Comparison of ENCODE assay signal across 26 cellular contexts in the genomic region with DNA sequence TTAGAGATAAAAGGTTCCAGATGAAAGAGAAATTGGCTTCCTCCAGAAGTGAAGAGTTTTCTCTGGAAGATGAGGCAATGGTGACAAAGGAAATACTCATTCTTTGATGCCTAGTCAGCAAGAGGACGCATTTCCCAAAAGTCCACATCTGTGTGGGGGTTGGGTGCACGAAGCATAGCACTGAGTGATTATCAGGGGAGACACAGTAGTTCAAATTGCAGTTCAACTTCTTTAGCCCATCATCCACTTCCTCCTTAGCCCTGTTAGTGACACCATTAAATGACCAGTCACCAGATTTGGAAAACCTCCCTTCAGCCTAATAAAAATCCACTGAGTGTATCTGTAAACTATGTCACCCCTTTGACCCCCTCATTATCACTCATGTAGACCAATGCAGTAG.
DNase-seq lines count a peak whose midpoint lies in the region; ATAC-seq and TF ChIP-seq lines count a peak whose summit lies in the region.
"Had no signal": no experiment of that assay in that cellular context is flagged by ENCODE, and none has a peak within 500 bp of the region (broad histone marks: within the 10 kb centered on the region; RNA-seq: fewer than 3 reads in every experiment).

No MANE protein-coding gene starts in this region.

- CTCF ChIA-PET in BJ (lab: Yijun Ruan, JAX): no interaction called here

- H3K27ac ChIP-seq in GM23338 (ENCODE audit: low read depth) (no peak overlapping the region), RWPE2 (ENCODE audit: poor library complexity, severe bottlenecking) (peak overlapping the region; percentile 46)
- H3K27ac ChIP-seq: dorsolateral prefrontal cortex, heart left ventricle, KMS-11, RWPE1, sigmoid colon, SK-N-MC had no signal

- H3K27me3 Mint-ChIP-seq in GM23338 (ENCODE audit: insufficient read depth, low read depth, poor library complexity): no peaks in the 10 kb centered on the region

- POLR2A ChIA-PET in BJ (lab: Charles Lee): no interaction called here

- H3K4me1 Mint-ChIP-seq in GM23338: peaks cover 9% of the 10 kb centered on the region; the same call in 2 of the 3 replicates
- H3K4me1 Mint-ChIP-seq: activated naive CD8-positive, alpha-beta T cell treated with anti-CD3 and anti-CD28 coated beads for 36 hours; central memory CD8-positive, alpha-beta T cell had no signal

- DNase-seq in BJ (ENCODE audit: low read depth): peak; percentile 38
- no peak for DNase-seq in GM23338 (ENCODE audit: low spot score)
- DNase-seq in RWPE2 (ENCODE audit: low spot score): no peak
- peak; percentile 20 for DNase-seq in iris pigment epithelial cell (ENCODE audit: low read depth)
- no peak for DNase-seq in NCI-H2029 (lab: John Stamatoyannopoulos, UW)
- DNase-seq in stimulated activated naive CD4-positive, alpha-beta T cell treated with Interleukin-2 at 50 U/mL for 16 hours (lab: John Stamatoyannopoulos, UW): no peak
- DNase-seq in NCI-H2171 treated with DMSO at 0.1 percent for 48 hours (lab: John Stamatoyannopoulos, UW): no peak
- DNase-seq: activated CD4-positive, alpha-beta T cell treated with anti-CD3 and anti-CD28 coated beads, Interleukin-2, amount 10 ng/mL, durations not matched to agents 7 days and 5 days; activated CD8-positive, alpha-beta memory T cell treated with anti-CD3 and anti-CD28 coated beads, Interleukin-2, amount 10 ng/mL, durations not matched to agents 7 days and 5 days; activated naive CD8-positive, alpha-beta T cell treated with anti-CD3 and anti-CD28 coated beads for 36 hours; DMS79; dorsolateral prefrontal cortex; heart left ventricle; MV-4-11; NCI-H187; NCI-H526 treated with DMSO at 0.1 percent for 48 hours; posterior cingulate gyrus; sigmoid colon; stimulated activated naive CD8-positive, alpha-beta T cell treated with anti-CD3 and anti-CD28 coated beads, Interleukin-15, Interleukin-2, amounts not matched to agents 100 U/mL and 50 U/mL, for 24 hours had no signal

- H3K36me3 ChIP-seq in BJ (ENCODE audit: control insufficient read depth, insufficient read depth, low read length): no peaks in the 10 kb centered on the region
- no peaks in the 10 kb centered on the region for H3K36me3 ChIP-seq in GM23338 (ENCODE audit: insufficient read depth)
- H3K36me3 ChIP-seq in RWPE2 (ENCODE audit: low read depth): no peaks in the 10 kb centered on the region
- H3K36me3 ChIP-seq: heart left ventricle, sigmoid colon had no signal

- no peaks in the 10 kb centered on the region for H3F3A ChIP-seq in GM23338 (replicated peaks; ENCODE audit: low read depth)

- no peaks in the 10 kb centered on the region for H4K20me1 ChIP-seq in GM23338 (replicated peaks; ENCODE audit: insufficient read depth)

- no peak for ATAC-seq in GM23338
- no peak for ATAC-seq in RWPE2 (ENCODE audit: low read depth)
- ATAC-seq in HG03460 (IDR thresholded peaks at IDR 0.05; ENCODE audit: unreplicated experiment): no peak
- ATAC-seq: activated CD8-positive, alpha-beta memory T cell treated with anti-CD3 and anti-CD28 coated beads, Interleukin-2, amount 10 ng/mL, durations not matched to agents 7 days and 5 days; GM12878; heart left ventricle; stimulated activated naive CD8-positive, alpha-beta T cell treated with anti-CD3 and anti-CD28 coated beads, Interleukin-15, Interleukin-2, amounts not matched to agents 100 U/mL and 50 U/mL, for 24 hours had no signal

- peak overlapping the region; percentile 43; the same call in 1 of the 2 replicates for H2AFZ ChIP-seq in GM23338

- H3K9me3 ChIP-seq in RWPE2 (ENCODE audit: severe bottlenecking): no peaks in the 10 kb centered on the region
- H3K9me3 ChIP-seq: heart left ventricle, sigmoid colon had no signal

- H3K79me2 ChIP-seq in GM23338 (replicated peaks; ENCODE audit: insufficient read depth): no peaks in the 10 kb centered on the region

- no peaks in the 10 kb centered on the region for H3K9me3 Mint-ChIP-seq in GM23338
- H3K9me3 Mint-ChIP-seq: activated CD4-positive, alpha-beta T cell treated with anti-CD3 and anti-CD28 coated beads, Interleukin-2, amount 10 ng/mL, durations not matched to agents 7 days and 5 days; activated naive CD8-positive, alpha-beta T cell treated with anti-CD3 and anti-CD28 coated beads for 36 hours; central memory CD8-positive, alpha-beta T cell; T-helper 1 cell treated with Interleukin-12 subunit alpha and Interleukin-12 subunit beta and Interleukin-4 antibody, amounts not matched to agents 30 μg/mL and 1 μg/mL, for 36 hours had no signal

- H3K4me1 ChIP-seq in GM23338 (ENCODE audit: insufficient read depth) (peaks cover 8% of the 10 kb centered on the region; the same call in 1 of the 2 replicates), RWPE2 (ENCODE audit: insufficient read depth, poor library complexity, severe bottlenecking) (peaks cover 16% of the 10 kb centered on the region)
- H3K4me1 ChIP-seq: heart left ventricle, sigmoid colon had no signal

- H3K27ac Mint-ChIP-seq in GM23338: no peak overlapping the region
- H3K27ac Mint-ChIP-seq: activated CD4-positive, alpha-beta T cell treated with anti-CD3 and anti-CD28 coated beads, Interleukin-2, amount 10 ng/mL, durations not matched to agents 7 days and 5 days; activated CD8-positive, alpha-beta memory T cell treated with anti-CD3 and anti-CD28 coated beads, Interleukin-2, amount 10 ng/mL, durations not matched to agents 7 days and 5 days; activated naive CD8-positive, alpha-beta T cell treated with anti-CD3 and anti-CD28 coated beads for 36 hours; T-helper 1 cell treated with Interleukin-12 subunit alpha and Interleukin-12 subunit beta and Interleukin-4 antibody, amounts not matched to agents 30 μg/mL and 1 μg/mL, for 36 hours had no signal

- H3K4me3 ChIP-seq in BJ (ENCODE audit: low read depth, low read length): no peak overlapping the region
- H3K4me3 ChIP-seq in GM23338: no peak overlapping the region
- H3K4me3 ChIP-seq in RWPE2 (ENCODE audit: severe bottlenecking): no peak overlapping the region
- H3K4me3 ChIP-seq: dorsolateral prefrontal cortex, GM12878, heart left ventricle, sigmoid colon, SK-N-MC had no signal

- TF ChIP-seq CTCF in BJ (IDR thresholded peaks at IDR 0.05; ENCODE audit: insufficient read depth, low read depth, low read length): no peak
- TF ChIP-seq CTCF in GM23338 (conservative IDR thresholded peaks at IDR 0.05; ENCODE audit: low read depth in 2 of 2): no peak
- no peak for TF ChIP-seq CTCF in RWPE2 (IDR thresholded peaks at IDR 0.05; ENCODE audit: poor library complexity, severe bottlenecking)

- no peak overlapping the region for H3K4me2 ChIP-seq in GM23338
- H3K4me2 ChIP-seq: KMS-11 had no signal

- no peaks in the 10 kb centered on the region; the same call in 1 of the 2 replicates for H3K27me3 ChIP-seq in BJ (ENCODE audit: control insufficient read depth, insufficient read depth, low read length)
- no peaks in the 10 kb centered on the region for H3K27me3 ChIP-seq in GM23338 (ENCODE audit: insufficient read depth)
- no peaks in the 10 kb centered on the region for H3K27me3 ChIP-seq in RWPE2 (ENCODE audit: insufficient read depth, poor library complexity, severe bottlenecking)
- H3K27me3 ChIP-seq: dorsolateral prefrontal cortex, heart left ventricle, sigmoid colon had no signal

- no peak overlapping the region for H3K4me3 Mint-ChIP-seq in GM23338
- H3K4me3 Mint-ChIP-seq: activated CD4-positive, alpha-beta T cell treated with anti-CD3 and anti-CD28 coated beads, Interleukin-2, amount 10 ng/mL, durations not matched to agents 7 days and 5 days; activated CD8-positive, alpha-beta memory T cell treated with anti-CD3 and anti-CD28 coated beads, Interleukin-2, amount 10 ng/mL, durations not matched to agents 7 days and 5 days; activated naive CD8-positive, alpha-beta T cell treated with anti-CD3 and anti-CD28 coated beads for 36 hours; central memory CD8-positive, alpha-beta T cell; T-helper 1 cell treated with Interleukin-12 subunit alpha and Interleukin-12 subunit beta and Interleukin-4 antibody, amounts not matched to agents 30 μg/mL and 1 μg/mL, for 36 hours had no signal

- no peaks in the 10 kb centered on the region for H3K9me2 ChIP-seq in GM23338 (ENCODE audit: insufficient read depth)

- H3K36me3 Mint-ChIP-seq in GM23338 (ENCODE audit: low read depth): no peaks in the 10 kb centered on the region
- H3K36me3 Mint-ChIP-seq: activated naive CD8-positive, alpha-beta T cell treated with anti-CD3 and anti-CD28 coated beads for 36 hours had no signal

TF ChIP-seq in GM23338, 12 proteins besides CTCF, POLR2A, EP300 and RAD21 (continues in another document):
- TF ChIP-seq ETS1 (IDR thresholded peaks at IDR 0.05) (no peak), ZNF331 (CRISPR knock-in tag; IDR thresholded peaks at IDR 0.05; ENCODE audit: low read depth) (no peak), POLR2AphosphoS5 (IDR thresholded peaks at IDR 0.05; ENCODE audit: low read depth) (no peak), JUNB (IDR thresholded peaks at IDR 0.05; ENCODE audit: unreplicated experiment) (no peak), EZH2phosphoT487 (IDR thresholded peaks at IDR 0.05; ENCODE audit: unreplicated experiment) (no peak)

Comparison
In these comparisons a context has a peak if more than half of its experiments do, and no peak if none do; other contexts are left out.
1. DNase-seq: peak in BJ (single experiment) and iris pigment epithelial cell (single experiment); none in GM23338 (single experiment), RWPE2 (single experiment), NCI-H2029 (single experiment), stimulated activated naive CD4-positive, alpha-beta T cell treated with Interleukin-2 at 50 U/mL for 16 hours (single experiment) and NCI-H2171 treated with DMSO at 0.1 percent for 48 hours (single experiment).